In the genomic region with DNA sequence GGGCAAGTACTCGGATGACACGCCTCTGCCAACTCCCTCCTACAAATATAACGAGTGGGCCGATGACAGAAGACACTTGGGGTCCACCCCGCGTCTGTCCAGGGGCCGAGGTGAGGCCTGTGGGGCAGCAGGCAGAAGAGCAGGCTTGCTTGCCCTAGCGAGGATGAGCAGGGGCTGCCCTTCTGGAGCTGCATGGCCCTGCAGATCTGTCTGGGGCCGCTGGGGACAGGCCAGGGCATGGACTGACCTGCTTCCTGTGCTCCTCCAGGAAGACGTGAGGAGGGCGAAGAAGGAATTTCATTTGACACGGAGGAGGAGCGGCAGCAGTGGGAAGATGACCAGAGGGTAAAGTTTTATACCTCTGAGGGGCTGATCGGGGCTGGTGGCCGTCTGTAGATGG, we compare ENCODE assay signal across 1 cellular context.
TF ChIP-seq lines count a peak whose summit lies in the region.

No MANE protein-coding gene starts in this region.

TF ChIP-seq in HCT116, 20 proteins besides CTCF, POLR2A, EP300 and RAD21:
- TF ChIP-seq EZH2 (IDR thresholded peaks at IDR 0.05) = no peak
- TF ChIP-seq, protein P1, sequence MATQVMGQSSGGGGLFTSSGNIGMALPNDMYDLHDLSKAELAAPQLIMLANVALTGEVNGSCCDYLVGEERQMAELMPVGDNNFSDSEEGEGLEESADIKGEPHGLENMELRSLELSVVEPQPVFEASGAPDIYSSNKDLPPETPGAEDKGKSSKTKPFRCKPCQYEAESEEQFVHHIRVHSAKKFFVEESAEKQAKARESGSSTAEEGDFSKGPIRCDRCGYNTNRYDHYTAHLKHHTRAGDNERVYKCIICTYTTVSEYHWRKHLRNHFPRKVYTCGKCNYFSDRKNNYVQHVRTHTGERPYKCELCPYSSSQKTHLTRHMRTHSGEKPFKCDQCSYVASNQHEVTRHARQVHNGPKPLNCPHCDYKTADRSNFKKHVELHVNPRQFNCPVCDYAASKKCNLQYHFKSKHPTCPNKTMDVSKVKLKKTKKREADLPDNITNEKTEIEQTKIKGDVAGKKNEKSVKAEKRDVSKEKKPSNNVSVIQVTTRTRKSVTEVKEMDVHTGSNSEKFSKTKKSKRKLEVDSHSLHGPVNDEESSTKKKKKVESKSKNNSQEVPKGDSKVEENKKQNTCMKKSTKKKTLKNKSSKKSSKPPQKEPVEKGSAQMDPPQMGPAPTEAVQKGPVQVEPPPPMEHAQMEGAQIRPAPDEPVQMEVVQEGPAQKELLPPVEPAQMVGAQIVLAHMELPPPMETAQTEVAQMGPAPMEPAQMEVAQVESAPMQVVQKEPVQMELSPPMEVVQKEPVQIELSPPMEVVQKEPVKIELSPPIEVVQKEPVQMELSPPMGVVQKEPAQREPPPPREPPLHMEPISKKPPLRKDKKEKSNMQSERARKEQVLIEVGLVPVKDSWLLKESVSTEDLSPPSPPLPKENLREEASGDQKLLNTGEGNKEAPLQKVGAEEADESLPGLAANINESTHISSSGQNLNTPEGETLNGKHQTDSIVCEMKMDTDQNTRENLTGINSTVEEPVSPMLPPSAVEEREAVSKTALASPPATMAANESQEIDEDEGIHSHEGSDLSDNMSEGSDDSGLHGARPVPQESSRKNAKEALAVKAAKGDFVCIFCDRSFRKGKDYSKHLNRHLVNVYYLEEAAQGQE (IDR thresholded peaks at IDR 0.05; ENCODE audit: low read depth) = no peak
- TF ChIP-seq, protein P2, sequence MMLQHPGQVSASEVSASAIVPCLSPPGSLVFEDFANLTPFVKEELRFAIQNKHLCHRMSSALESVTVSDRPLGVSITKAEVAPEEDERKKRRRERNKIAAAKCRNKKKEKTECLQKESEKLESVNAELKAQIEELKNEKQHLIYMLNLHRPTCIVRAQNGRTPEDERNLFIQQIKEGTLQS (IDR thresholded peaks at IDR 0.05) = no peak
- TF ChIP-seq, protein P3, sequence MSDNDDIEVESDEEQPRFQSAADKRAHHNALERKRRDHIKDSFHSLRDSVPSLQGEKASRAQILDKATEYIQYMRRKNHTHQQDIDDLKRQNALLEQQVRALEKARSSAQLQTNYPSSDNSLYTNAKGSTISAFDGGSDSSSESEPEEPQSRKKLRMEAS (IDR thresholded peaks at IDR 0.05) = no peak
- TF ChIP-seq, protein P4, sequence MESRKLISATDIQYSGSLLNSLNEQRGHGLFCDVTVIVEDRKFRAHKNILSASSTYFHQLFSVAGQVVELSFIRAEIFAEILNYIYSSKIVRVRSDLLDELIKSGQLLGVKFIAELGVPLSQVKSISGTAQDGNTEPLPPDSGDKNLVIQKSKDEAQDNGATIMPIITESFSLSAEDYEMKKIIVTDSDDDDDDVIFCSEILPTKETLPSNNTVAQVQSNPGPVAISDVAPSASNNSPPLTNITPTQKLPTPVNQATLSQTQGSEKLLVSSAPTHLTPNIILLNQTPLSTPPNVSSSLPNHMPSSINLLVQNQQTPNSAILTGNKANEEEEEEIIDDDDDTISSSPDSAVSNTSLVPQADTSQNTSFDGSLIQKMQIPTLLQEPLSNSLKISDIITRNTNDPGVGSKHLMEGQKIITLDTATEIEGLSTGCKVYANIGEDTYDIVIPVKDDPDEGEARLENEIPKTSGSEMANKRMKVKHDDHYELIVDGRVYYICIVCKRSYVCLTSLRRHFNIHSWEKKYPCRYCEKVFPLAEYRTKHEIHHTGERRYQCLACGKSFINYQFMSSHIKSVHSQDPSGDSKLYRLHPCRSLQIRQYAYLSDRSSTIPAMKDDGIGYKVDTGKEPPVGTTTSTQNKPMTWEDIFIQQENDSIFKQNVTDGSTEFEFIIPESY (IDR thresholded peaks at IDR 0.05; ENCODE audit: extremely low read depth, insufficient replicate concordance, low read length) = no peak
- no peak for TF ChIP-seq SIN3A (IDR thresholded peaks at IDR 0.05; ENCODE audit: low read depth)
- no peak for TF ChIP-seq TCF7L2 (IDR thresholded peaks at IDR 0.05; ENCODE audit: borderline replicate concordance, extremely low read depth, insufficient read depth, insufficient read length)
- TF ChIP-seq JUND (IDR thresholded peaks at IDR 0.05) = no peak
- TF ChIP-seq SP1 (IDR thresholded peaks at IDR 0.05; ENCODE audit: low read depth) = no peak
- no peak for TF ChIP-seq EZH2phosphoT487 (IDR thresholded peaks at IDR 0.05; ENCODE audit: borderline replicate concordance)
- TF ChIP-seq CBX3 (IDR thresholded peaks at IDR 0.05; ENCODE audit: low read depth) = no peak
- no peak for TF ChIP-seq POLR2AphosphoS5 (IDR thresholded peaks at IDR 0.05; ENCODE audit: low read depth, low read length)
- TF ChIP-seq SRF (IDR thresholded peaks at IDR 0.05; ENCODE audit: low read depth) = no peak
- no peak for TF ChIP-seq ELF1 (IDR thresholded peaks at IDR 0.05; ENCODE audit: borderline replicate concordance, low read depth)
- no peak for TF ChIP-seq YY1 (IDR thresholded peaks at IDR 0.05; ENCODE audit: extremely low read depth, insufficient replicate concordance, low read depth, low read length)
